8 cellular contexts compared by ENCODE assay signal in genomic region chr11:96045622-96046456, GRCh38.
DNase-seq lines count a peak whose midpoint lies in the region; ATAC-seq and TF ChIP-seq lines count a peak whose summit lies in the region.

No MANE protein-coding gene starts in this region.

- peak overlapping the region; percentile 79 to 93 (median 89) for H3K27ac Mint-ChIP-seq in nephron

- no peak for ATAC-seq in HG02763 (IDR thresholded peaks at IDR 0.05; ENCODE audit: unreplicated experiment)
- no peak for ATAC-seq in GM21447 (IDR thresholded peaks at IDR 0.05; ENCODE audit: unreplicated experiment)

- no peak overlapping the region for H3K9ac ChIP-seq in NT2/D1 (ENCODE audit: insufficient read length, low read depth)

- H3K4me3 ChIP-seq in AG10803 (ENCODE audit: low read length) (peak overlapping the region; percentile 16; the same call in 1 of the 2 replicates), NT2/D1 (ENCODE audit: insufficient read length, low read depth) (no peak overlapping the region)

- H3K27me3 ChIP-seq in NT2/D1 (ENCODE audit: insufficient read depth, insufficient read length), result no peaks in the 10 kb centered on the region

- TF ChIP-seq CTCF in AG10803 (conservative IDR thresholded peaks at IDR 0.05; ENCODE audit: low read length), result peak; percentile 51
- peak; percentile 20 to 34 (median 24) for TF ChIP-seq CTCF in nephron (IDR thresholded peaks at IDR 0.05; ENCODE audit: unreplicated experiment in 3 of 3)

- H3K27me3 Mint-ChIP-seq in nephron (ENCODE audit: low read depth), result no peaks in the 10 kb centered on the region

- DNase-seq in AG10803 (ENCODE audit: low read depth), result peak; percentile 93
- DNase-seq in NT2/D1 (ENCODE audit: low read depth, low spot score), result peak; percentile 50
- DNase-seq in fibroblast of the conjunctiva (ENCODE audit: low read depth), result peak; percentile 75
- no peak for DNase-seq in stimulated activated naive CD4-positive, alpha-beta T cell treated with Interleukin-2 at 50 U/mL for 16 hours (lab: John Stamatoyannopoulos, UW)
- DNase-seq in stimulated activated CD4-positive, alpha-beta T cell treated with anti-CD3 and anti-CD28 coated beads, Interleukin-2, amount 100 ng/mL, for 24 hours, result no peak

- peaks cover 29% of the 10 kb centered on the region for H3K4me1 Mint-ChIP-seq in nephron

- H3K4me3 Mint-ChIP-seq in nephron, result peak overlapping the region; percentile 6 to 53 (median 33)

- no peaks in the 10 kb centered on the region for H3K4me1 ChIP-seq in NT2/D1 (ENCODE audit: insufficient read depth, insufficient read length)

- no peaks in the 10 kb centered on the region for H3K9me3 ChIP-seq in NT2/D1 (ENCODE audit: insufficient read depth, low read length)

- H3K36me3 Mint-ChIP-seq in nephron (ENCODE audit: low read depth), result peaks cover 10% of the 10 kb centered on the region

- no peaks in the 10 kb centered on the region for H3K36me3 ChIP-seq in NT2/D1 (ENCODE audit: insufficient read depth, insufficient read length, low read length)

- H3K9me3 Mint-ChIP-seq in nephron, result no peaks in the 10 kb centered on the region

Comparison
In these comparisons a context has a peak if more than half of its experiments do, and no peak if none do; other contexts are left out.
1. DNase-seq: peak in AG10803 (single experiment), NT2/D1 (single experiment) and fibroblast of the conjunctiva (single experiment); none in stimulated activated naive CD4-positive, alpha-beta T cell treated with Interleukin-2 at 50 U/mL for 16 hours (single experiment) and stimulated activated CD4-positive, alpha-beta T cell treated with anti-CD3 and anti-CD28 coated beads, Interleukin-2, amount 100 ng/mL, for 24 hours (0 of 2).